In genomic region chr19:47176071-47176626, GRCh38 we compare ENCODE assay signal across 8 cellular contexts. TPM values are rescaled to one million over a fixed set of nuclear protein-coding genes. Genes with fewer than 3 reads are reported as not detected.
A peak's percentile ranks its signal among the peaks of the same experiment; 100 is the strongest.
DNase-seq lines count a peak whose midpoint lies in the region; TF ChIP-seq lines count a peak whose summit lies in the region.

No MANE protein-coding gene starts in this region.

- peak overlapping the region; percentile 39 for H3K27ac ChIP-seq in CD4-positive, alpha-beta memory T cell (ENCODE audit: low read depth, low read length)
- peak overlapping the region; percentile 76 for H3K27ac ChIP-seq in OCI-LY1 (ENCODE audit: low read depth, low read length, poor library complexity, severe bottlenecking)
- peak overlapping the region in 53 of 59 donors; percentile 2 to 92 (median 76) for H3K27ac ChIP-seq in dorsolateral prefrontal cortex

- intact Hi-C loops in CD4-positive, alpha-beta memory T cell (cut with micrococcal nuclease), result loop anchor here (1.0 kb wide), 2 partner anchors 10 to 17 kb away; no protein-coding TSS in a partner anchor
- intact Hi-C loops in dorsolateral prefrontal cortex (cut with DNase I), result no loop called here

- POLR2A ChIA-PET in CD4-positive, alpha-beta memory T cell (lab: Charles Lee; ENCODE audit: partially characterized antibody), result interaction anchor here (0.5 to 3.7 kb wide), 10 partner anchors 10 to 97 kb away, joined by 3 to 66 read pairs (median 11); no protein-coding TSS in a partner anchor

- no peaks in the 10 kb centered on the region for H3K9me3 ChIP-seq in CD4-positive, alpha-beta memory T cell (ENCODE audit: control insufficient read depth in 1 of 2, low read length in 2 of 2)
- no peaks in the 10 kb centered on the region for H3K9me3 ChIP-seq in OCI-LY1 (ENCODE audit: low read length)
- H3K9me3 ChIP-seq in BE2C, result no peaks in the 10 kb centered on the region

- H3K9me2 ChIP-seq in OCI-LY1 (ENCODE audit: low read depth, low read length), result no peaks in the 10 kb centered on the region

- peak overlapping the region in 1 of 2 donors; percentile 26 for H3K4me3 ChIP-seq in CD4-positive, alpha-beta memory T cell (ENCODE audit: low read length in 2 of 2)
- H3K4me3 ChIP-seq in OCI-LY1 (ENCODE audit: low read depth, low read length, poor library complexity, severe bottlenecking) (no peak overlapping the region), dorsolateral prefrontal cortex (no peak overlapping the region), BE2C (ENCODE audit: low read depth, low read length) (no peak overlapping the region)

- H3K4me1 Mint-ChIP-seq in CD4-positive, alpha-beta memory T cell, result peaks cover 42 to 75% (median 54%) of the 10 kb centered on the region in 4 donors
- H3K4me1 Mint-ChIP-seq in osteocyte (ENCODE audit: unreplicated experiment), result peaks cover 53% of the 10 kb centered on the region

- peak overlapping the region; percentile 88 to 96 (median 91) for H3K27ac Mint-ChIP-seq in CD4-positive, alpha-beta memory T cell
- peak overlapping the region; percentile 91 for H3K27ac Mint-ChIP-seq in osteocyte (ENCODE audit: unreplicated experiment)

- peaks cover 55% of the 10 kb centered on the region for H3K4me1 ChIP-seq in CD4-positive, alpha-beta memory T cell (ENCODE audit: insufficient read depth, low read length)
- H3K4me1 ChIP-seq in OCI-LY1 (ENCODE audit: insufficient read depth, low read length, severe bottlenecking) (peaks cover 14% of the 10 kb centered on the region), BE2C (no peaks in the 10 kb centered on the region)

- H3K27me3 Mint-ChIP-seq in CD4-positive, alpha-beta memory T cell, result no peaks in the 10 kb centered on the region
- no peaks in the 10 kb centered on the region for H3K27me3 Mint-ChIP-seq in osteocyte (ENCODE audit: unreplicated experiment)

- no peaks in the 10 kb centered on the region for H3F3A ChIP-seq in OCI-LY1 (ENCODE audit: insufficient read depth, low read length)

- H3K9me3 Mint-ChIP-seq in CD4-positive, alpha-beta memory T cell, result no peaks in the 10 kb centered on the region
- no peaks in the 10 kb centered on the region for H3K9me3 Mint-ChIP-seq in osteocyte (ENCODE audit: unreplicated experiment)

- H3K36me3 Mint-ChIP-seq in CD4-positive, alpha-beta memory T cell, result peaks cover 34 to 38% of the 10 kb centered on the region in 2 donors
- H3K36me3 Mint-ChIP-seq in osteocyte (ENCODE audit: unreplicated experiment), result peaks cover 22% of the 10 kb centered on the region

- DNase-seq in CD4-positive, alpha-beta memory T cell, result no peak
- DNase-seq in dorsolateral prefrontal cortex, result no peak
- no peak for DNase-seq in osteocyte (ENCODE audit: extremely low spot score, unreplicated experiment)
- DNase-seq in NCI-H1694 (lab: John Stamatoyannopoulos, UW), result no peak
- no peak for DNase-seq in BE2C
- DNase-seq in NOMO-1 treated with dmso at 0.1 percent for 144 hours (lab: John Stamatoyannopoulos, UW; ENCODE audit: unreplicated experiment), result no peak
- no peak for DNase-seq in NCI-H2196 (lab: John Stamatoyannopoulos, UW; ENCODE audit: unreplicated experiment)

- H3K36me3 ChIP-seq in CD4-positive, alpha-beta memory T cell (ENCODE audit: insufficient read depth, low read length), result peaks cover 5% of the 10 kb centered on the region
- H3K36me3 ChIP-seq in OCI-LY1 (ENCODE audit: insufficient read depth, low read length), result peaks cover 76% of the 10 kb centered on the region
- peaks cover 69% of the 10 kb centered on the region for H3K36me3 ChIP-seq in BE2C

- no peak overlapping the region for H2AFZ ChIP-seq in OCI-LY1 (ENCODE audit: low read length)

- H4K20me1 ChIP-seq in OCI-LY1 (ENCODE audit: insufficient read depth, low read length), result no peaks in the 10 kb centered on the region

- H3K4me3 Mint-ChIP-seq in CD4-positive, alpha-beta memory T cell, result peak overlapping the region in 7 of 8 donors; percentile 67 to 92 (median 79)
- no peak overlapping the region for H3K4me3 Mint-ChIP-seq in osteocyte (ENCODE audit: unreplicated experiment)

- CTCF ChIA-PET in CD4-positive, alpha-beta memory T cell (lab: Charles Lee; ENCODE audit: partially characterized antibody), result interaction anchor here (0.6 to 3.8 kb wide), 11 partner anchors 10 to 71 kb away, joined by 3 to 48 read pairs (median 11); no protein-coding TSS in a partner anchor

- H3K9ac ChIP-seq in OCI-LY1 (ENCODE audit: low read length), result no peak overlapping the region

- no peak for TF ChIP-seq CTCF in OCI-LY1 (IDR thresholded peaks at IDR 0.05; ENCODE audit: low read length)
- no peak for TF ChIP-seq CTCF in dorsolateral prefrontal cortex (IDR thresholded peaks at IDR 0.05 in 54 of 56, conservative IDR thresholded peaks at IDR 0.05 in 2 of 56; ENCODE audit: low read depth in 1 of 56, partially characterized antibody in 56 of 56)
- TF ChIP-seq CTCF in osteocyte (IDR thresholded peaks at IDR 0.05), result no peak
- TF ChIP-seq CTCF in BE2C (IDR thresholded peaks at IDR 0.05; ENCODE audit: low read depth, low read length), result no peak

- H3K4me2 ChIP-seq in OCI-LY1 (ENCODE audit: low read length), result no peak overlapping the region; the same call in 1 of the 2 replicates

- no peaks in the 10 kb centered on the region for H3K27me3 ChIP-seq in CD4-positive, alpha-beta memory T cell (ENCODE audit: insufficient read depth, low read length)
- H3K27me3 ChIP-seq in OCI-LY1 (ENCODE audit: insufficient read depth, low read length) (no peaks in the 10 kb centered on the region), dorsolateral prefrontal cortex (no peaks in the 10 kb centered on the region), BE2C (no peaks in the 10 kb centered on the region)

- H3K79me2 ChIP-seq in OCI-LY1 (ENCODE audit: insufficient read depth, low read length), result no peaks in the 10 kb centered on the region

RNA-seq across cellular contexts. Expression of gene SAE1, which starts 45.5 kb away (rescaled TPM):
- total RNA-seq in CD4-positive, alpha-beta memory T cell, result 10 to 100 TPM; 35.3 to 36.0 TPM
- 100 to 1,000 TPM; 107 to 182 TPM for polyA plus RNA-seq in CD4-positive, alpha-beta memory T cell
- 100 to 1,000 TPM in 2 of 120 experiments, 10 to 100 TPM in 118; 50.2 to 109 (median 75.1) TPM for total RNA-seq in dorsolateral prefrontal cortex
- 96.6 and 110 TPM in 2 replicates for total RNA-seq in osteocyte
- polyA plus RNA-seq in BE2C (2012; ENCODE audit: insufficient read depth, insufficient read length, low read depth), result 148 TPM

RNA-seq across cellular contexts. Expression of gene BBC3, which starts 54.9 kb away (rescaled TPM):
- total RNA-seq in CD4-positive, alpha-beta memory T cell, result 10 to 100 TPM; 31.9 to 32.2 TPM
- polyA plus RNA-seq in CD4-positive, alpha-beta memory T cell, result 1 to 10 TPM; 3.7 to 8.0 TPM
- total RNA-seq in dorsolateral prefrontal cortex, result 10 to 100 TPM in 50 of 120 experiments, 1 to 10 TPM in 70; 4.8 to 17.2 (median 9.6) TPM
- 27.9 and 34.3 TPM in 2 replicates for total RNA-seq in osteocyte
- polyA plus RNA-seq in BE2C (2012; ENCODE audit: insufficient read depth, insufficient read length, low read depth), result 17.0 TPM
